ENCODE assay signal across 16 cellular contexts in the genomic region with DNA sequence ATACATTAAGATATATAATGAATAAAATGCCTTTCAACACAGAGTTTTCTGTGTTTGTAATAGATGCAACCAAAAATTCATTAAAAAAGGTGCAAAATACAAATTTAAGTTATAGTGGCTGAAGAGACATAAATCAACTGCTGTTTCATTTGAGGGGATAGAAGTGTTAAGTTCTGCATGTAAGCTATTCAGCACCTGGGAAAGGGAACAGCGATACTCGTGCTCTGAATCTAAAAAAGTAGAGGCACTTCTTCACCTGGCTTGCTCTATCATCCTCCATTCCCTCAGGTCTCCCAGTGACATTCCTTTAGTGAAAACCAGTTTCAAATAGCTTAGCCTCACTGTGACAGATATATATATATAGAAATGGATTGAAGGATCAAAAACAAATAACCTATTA.
"Had no signal": no experiment of that assay in that cellular context is flagged by ENCODE, and none has a peak within 500 bp of the region (broad histone marks: within the 10 kb centered on the region; RNA-seq: fewer than 3 reads in every experiment).

No MANE protein-coding gene starts in this region.

- H3K9me3 Mint-ChIP-seq: activated naive CD8-positive, alpha-beta T cell treated with anti-CD3 and anti-CD28 coated beads, Interleukin-2, amount 10 ng/mL, durations not matched to agents 7 days and 5 days; neural crest cell had no signal

- H3K27me3 Mint-ChIP-seq: activated CD4-positive, alpha-beta memory T cell treated with anti-CD3 and anti-CD28 coated beads, Interleukin-2, amount 10 ng/mL, durations not matched to agents 7 days and 5 days; activated CD4-positive, alpha-beta T cell treated with anti-CD3 and anti-CD28 coated beads for 36 hours; activated naive CD8-positive, alpha-beta T cell treated with anti-CD3 and anti-CD28 coated beads, Interleukin-2, amount 10 ng/mL, durations not matched to agents 7 days and 5 days; T-cell had no signal

- H3K4me1 ChIP-seq: colonic mucosa, right atrium auricular region, stomach had no signal

- H3K9me3 ChIP-seq: colonic mucosa, ovary, right atrium auricular region, stomach, thoracic aorta had no signal

- H3K36me3 ChIP-seq: colonic mucosa, ovary, right atrium auricular region, stomach, thoracic aorta had no signal

- H3K27ac ChIP-seq: colonic mucosa, ovary, right atrium auricular region, skin epidermis, stomach, thoracic aorta had no signal

- DNase-seq: activated CD4-positive, alpha-beta memory T cell treated with anti-CD3 and anti-CD28 coated beads, Interleukin-2, amount 10 ng/mL, durations not matched to agents 7 days and 5 days; activated CD4-positive, alpha-beta T cell treated with anti-CD3 and anti-CD28 coated beads for 36 hours; activated naive CD8-positive, alpha-beta T cell treated with anti-CD3 and anti-CD28 coated beads, Interleukin-2, amount 10 ng/mL, durations not matched to agents 7 days and 5 days; activated T-cell treated with anti-CD3 and anti-CD28 coated beads, Interleukin-2, amount 50 U/mL, for 48 hours; aorta; colonic mucosa; effector CD8-positive, alpha-beta T cell; ovary; stimulated activated CD4-positive, alpha-beta T cell treated with anti-CD3 and anti-CD28 coated beads, Interleukin-4, amount 100 ng/mL, for 4 hours; stomach; T-cell; T1000 had no signal

- H3K27me3 ChIP-seq: colonic mucosa, ovary, right atrium auricular region, stomach had no signal

- H3K36me3 Mint-ChIP-seq: activated naive CD8-positive, alpha-beta T cell treated with anti-CD3 and anti-CD28 coated beads, Interleukin-2, amount 10 ng/mL, durations not matched to agents 7 days and 5 days; T-cell had no signal

- H3K4me3 ChIP-seq: colonic mucosa, ovary, right atrium auricular region, skin epidermis, stomach, thoracic aorta had no signal

- ATAC-seq: activated CD4-positive, alpha-beta T cell treated with anti-CD3 and anti-CD28 coated beads for 36 hours; T-cell had no signal

- H3K4me3 Mint-ChIP-seq: activated CD4-positive, alpha-beta memory T cell treated with anti-CD3 and anti-CD28 coated beads, Interleukin-2, amount 10 ng/mL, durations not matched to agents 7 days and 5 days; activated CD4-positive, alpha-beta T cell treated with anti-CD3 and anti-CD28 coated beads for 36 hours; activated naive CD8-positive, alpha-beta T cell treated with anti-CD3 and anti-CD28 coated beads, Interleukin-2, amount 10 ng/mL, durations not matched to agents 7 days and 5 days; neural crest cell; T-cell had no signal

- H3K27ac Mint-ChIP-seq: activated CD4-positive, alpha-beta memory T cell treated with anti-CD3 and anti-CD28 coated beads, Interleukin-2, amount 10 ng/mL, durations not matched to agents 7 days and 5 days; activated CD4-positive, alpha-beta T cell treated with anti-CD3 and anti-CD28 coated beads for 36 hours; activated naive CD8-positive, alpha-beta T cell treated with anti-CD3 and anti-CD28 coated beads, Interleukin-2, amount 10 ng/mL, durations not matched to agents 7 days and 5 days; T-cell had no signal

- H3K4me1 Mint-ChIP-seq: activated CD4-positive, alpha-beta memory T cell treated with anti-CD3 and anti-CD28 coated beads, Interleukin-2, amount 10 ng/mL, durations not matched to agents 7 days and 5 days; activated CD4-positive, alpha-beta T cell treated with anti-CD3 and anti-CD28 coated beads for 36 hours; activated naive CD8-positive, alpha-beta T cell treated with anti-CD3 and anti-CD28 coated beads, Interleukin-2, amount 10 ng/mL, durations not matched to agents 7 days and 5 days; T-cell had no signal
